13 cellular contexts compared by ENCODE assay signal in genomic region chr1:221284028-221284427, GRCh38.
DNase-seq lines count a peak whose midpoint lies in the region; ATAC-seq and TF ChIP-seq lines count a peak whose summit lies in the region.
"Had no signal": no experiment of that assay in that cellular context is flagged by ENCODE, and none has a peak within 500 bp of the region (broad histone marks: within the 10 kb centered on the region; RNA-seq: fewer than 3 reads in every experiment).

No MANE protein-coding gene starts in this region.

- no peaks in the 10 kb centered on the region for H3K4me1 ChIP-seq in A673 (ENCODE audit: insufficient read depth, low read length, poor library complexity, severe bottlenecking)

- intact Hi-C loops in A673 (cut with micrococcal nuclease; ENCODE audit: unreplicated experiment): no loop called here

- H3K27me3 ChIP-seq in A673 (replicated peaks; ENCODE audit: insufficient read depth, low read depth, low read length, poor library complexity): peaks cover under 1% of the 10 kb centered on the region
- H3K27me3 ChIP-seq: BLaER1 treated with 17β-estradiol and CSF1 and Interleukin-3, amounts not matched to agents 10 nM and 100 nM had no signal

- no TSS peak for BruUV-seq in A673 (replicated peaks; lab: Mats Ljungman, UMichigan)

- TF ChIP-seq CTCF in A673 (conservative IDR thresholded peaks at IDR 0.05; ENCODE audit: low read depth, low read length) (no peak), HFF-Myc (IDR thresholded peaks at IDR 0.05; ENCODE audit: low read depth, low read length, missing control alignments) (no peak), fibroblast of villous mesenchyme (IDR thresholded peaks at IDR 0.05; ENCODE audit: insufficient read depth, low read depth, low read length) (no peak)

- H3K9me3 ChIP-seq in A673 (ENCODE audit: low read depth, low read length, poor library complexity, severe bottlenecking): no peaks in the 10 kb centered on the region

- no peaks in the 10 kb centered on the region for H3K36me3 ChIP-seq in A673 (ENCODE audit: insufficient read depth, low read length, poor library complexity, severe bottlenecking)
- H3K36me3 ChIP-seq: BLaER1 treated with 17β-estradiol and CSF1 and Interleukin-3, amounts not matched to agents 10 nM and 100 nM had no signal

- POLR2A ChIA-PET in A673 (lab: Charles Lee; ENCODE audit: low non-redundant PET): no interaction called here

- no peak overlapping the region for H3K4me3 ChIP-seq in A673 (ENCODE audit: low read depth, low read length, poor library complexity, severe bottlenecking)
- no peak overlapping the region for H3K4me3 ChIP-seq in HFF-Myc (replicated peaks; ENCODE audit: low read depth, low read length)
- H3K4me3 ChIP-seq in fibroblast of villous mesenchyme (ENCODE audit: low read depth, low read length): no peak overlapping the region
- H3K4me3 ChIP-seq: BLaER1 treated with 17β-estradiol and CSF1 and Interleukin-3, amounts not matched to agents 10 nM and 100 nM; GM23338 had no signal

- DNase-seq in A673 (ENCODE audit: low spot score): peak; percentile 15
- peak; percentile 15 for DNase-seq in HFF-Myc (ENCODE audit: extremely low read depth, low read depth)
- peak; percentile 90 for DNase-seq in RPMI7951 (ENCODE audit: low read depth)
- peak; percentile 53 for DNase-seq in fibroblast of villous mesenchyme (ENCODE audit: low read depth)
- no peak for DNase-seq in effector CD8-positive, alpha-beta T cell (lab: John Stamatoyannopoulos, UW)
- no peak for DNase-seq in activated CD4-positive, alpha-beta T cell treated with anti-CD3 and anti-CD28 coated beads, Interleukin-2, amount 50 U/mL, for 48 hours
- DNase-seq in HUDEP-2 (lab: John Stamatoyannopoulos, UW; ENCODE audit: unreplicated experiment in 76 of 76): no peak
- DNase-seq: mesendoderm, NCI-H226, T1000 had no signal

- ATAC-seq in GM18907 (IDR thresholded peaks at IDR 0.05; ENCODE audit: unreplicated experiment): no peak
- ATAC-seq: GM23338 had no signal

- CTCF ChIA-PET in A673 (lab: Charles Lee): no interaction called here

- no peak overlapping the region for H3K27ac ChIP-seq in A673 (ENCODE audit: low read depth, low read length, poor library complexity, severe bottlenecking)
- H3K27ac ChIP-seq: BLaER1 treated with 17β-estradiol and CSF1 and Interleukin-3, amounts not matched to agents 10 nM and 100 nM had no signal

Comparison
In these comparisons a context has a peak if more than half of its experiments do, and no peak if none do; other contexts are left out.
1. DNase-seq: peak in A673 (single experiment), HFF-Myc (single experiment), RPMI7951 (single experiment) and fibroblast of villous mesenchyme (single experiment); none in effector CD8-positive, alpha-beta T cell (single experiment), activated CD4-positive, alpha-beta T cell treated with anti-CD3 and anti-CD28 coated beads, Interleukin-2, amount 50 U/mL, for 48 hours (0 of 2) and HUDEP-2 (0 of 76).